ENCODE assay signal across 23 cellular contexts in the genomic region with DNA sequence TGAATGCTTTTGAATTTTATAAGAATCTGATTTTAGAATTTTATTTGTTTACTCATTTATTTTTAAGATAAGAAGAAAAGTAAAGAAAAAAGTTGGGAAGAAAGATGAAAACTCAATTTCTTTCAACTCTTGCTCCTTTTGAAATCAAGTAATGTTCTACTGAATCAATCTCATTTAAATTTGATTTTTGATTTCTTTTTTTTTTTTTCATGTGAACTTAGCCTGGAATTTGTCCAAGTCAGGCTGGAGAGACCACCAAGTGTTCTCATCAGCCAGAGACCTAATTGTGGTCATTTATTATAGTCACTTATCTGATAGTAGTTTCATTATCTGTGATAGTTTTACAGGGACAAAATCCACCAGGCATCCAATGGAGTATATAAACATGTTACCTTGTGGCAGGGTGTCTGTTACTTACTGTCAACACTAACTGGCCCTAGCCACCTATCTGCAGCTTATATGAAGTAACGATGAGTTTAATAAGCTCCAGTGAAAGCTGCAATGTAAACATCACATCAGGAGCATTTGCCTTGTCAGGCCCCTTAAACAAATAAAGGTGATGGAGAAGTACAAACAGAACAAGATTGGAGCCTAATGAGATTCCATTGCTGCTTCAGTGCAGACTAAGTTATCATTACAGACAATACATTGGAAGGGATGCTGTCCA. TPM values are rescaled to one million over a fixed set of nuclear protein-coding genes. Genes with fewer than 3 reads are reported as not detected.
DNase-seq lines count a peak whose midpoint lies in the region; ATAC-seq and TF ChIP-seq lines count a peak whose summit lies in the region.
"Had no signal": no experiment of that assay in that cellular context is flagged by ENCODE, and none has a peak within 500 bp of the region (broad histone marks: within the 10 kb centered on the region; RNA-seq: fewer than 3 reads in every experiment).

No MANE protein-coding gene starts in this region.

- CTCF ChIA-PET in HEK293 (lab: Yijun Ruan, JAX), result interaction anchor here (0.6 to 1.2 kb wide), 2 partner anchors 10 to 144 kb away, joined by 3 to 7 read pairs; no protein-coding TSS in a partner anchor

- no peak overlapping the region for H3K4me2 ChIP-seq in MM.1S (ENCODE audit: low read depth, low read length)

- peak; percentile 40 for DNase-seq in NCI-H146 treated with DMSO at 0.1 percent for 48 hours (lab: John Stamatoyannopoulos, UW; ENCODE audit: unreplicated experiment)
- DNase-seq in NCI-H82 treated with DMSO at 0.1 percent for 48 hours (lab: John Stamatoyannopoulos, UW; ENCODE audit: unreplicated experiment), result peak; percentile 92
- no peak for DNase-seq in psoas muscle
- DNase-seq in activated gamma-delta T cell treated with Interleukin-2 at 50 U/mL for 16 hours, result no peak
- no peak for DNase-seq in upper lobe of right lung
- no peak for DNase-seq in MM.1S
- DNase-seq: activated CD4-positive, alpha-beta T cell treated with anti-CD3 and anti-CD28 coated beads, Interleukin-2, amount 10 ng/mL, durations not matched to agents 7 days and 5 days; activated naive CD8-positive, alpha-beta T cell treated with anti-CD3 and anti-CD28 coated beads, Interleukin-2, amount 10 ng/mL, durations not matched to agents 7 days and 5 days; AML-193; CD8-positive, alpha-beta memory T cell; cerebellar nuclear complex; GM23248; head of caudate nucleus; NCI-H1694; NCI-H524 treated with DMSO at 0.1 percent for 48 hours; occipital lobe; stimulated activated CD4-positive, alpha-beta T cell treated with anti-CD3 and anti-CD28 coated beads, Interleukin-2, amount 100 ng/mL, for 24 hours; stimulated activated naive B cell treated with anti-CD40 and anti-IgM and Interleukin-4, amounts not matched to agents 10 μg/mL and 1 μg/mL and 100 μg/mL, for 72 hours; testis; WERI-Rb-1 had no signal

- H3K9me3 ChIP-seq in HEK293 (ENCODE audit: control insufficient read depth, insufficient read depth, low read depth, low read length) (no peaks in the 10 kb centered on the region), psoas muscle (no peaks in the 10 kb centered on the region), upper lobe of right lung (no peaks in the 10 kb centered on the region), MM.1S (replicated peaks; ENCODE audit: insufficient read depth, low read length) (no peaks in the 10 kb centered on the region)
- H3K9me3 ChIP-seq: testis had no signal

- peaks cover 0 to 2% (median 0%) of the 10 kb centered on the region in 3 donors for H3K27me3 ChIP-seq in psoas muscle (ENCODE audit: insufficient read depth in 3 of 3, low read length in 2 of 3)
- H3K27me3 ChIP-seq in upper lobe of right lung, result no peaks in the 10 kb centered on the region
- H3K27me3 ChIP-seq in MM.1S (replicated peaks; ENCODE audit: insufficient read depth, low read length), result no peaks in the 10 kb centered on the region
- H3K27me3 ChIP-seq: SJCRH30, testis had no signal

- TF ChIP-seq CTCF in HEK293 (tag by site-specific recombination; IDR thresholded peaks at IDR 0.05) (no peak), psoas muscle (IDR thresholded peaks at IDR 0.05) (no peak), upper lobe of right lung (IDR thresholded peaks at IDR 0.05) (no peak), MM.1S (IDR thresholded peaks at IDR 0.05; ENCODE audit: low read length) (no peak)

- no peaks in the 10 kb centered on the region for H4K20me1 ChIP-seq in MM.1S (ENCODE audit: insufficient read depth, low read length)

- H3K36me3 ChIP-seq in HEK293 (ENCODE audit: control insufficient read depth in 2 of 2, insufficient read depth in 1 of 2, low read length in 2 of 2) (no peaks in the 10 kb centered on the region), psoas muscle (ENCODE audit: insufficient read depth in 1 of 2, low read depth in 1 of 2) (no peaks in the 10 kb centered on the region), upper lobe of right lung (no peaks in the 10 kb centered on the region), MM.1S (replicated peaks; ENCODE audit: insufficient read depth, low read length) (no peaks in the 10 kb centered on the region)
- H3K36me3 ChIP-seq: SJCRH30, WERI-Rb-1 had no signal

- no peaks in the 10 kb centered on the region for H3K9me2 ChIP-seq in MM.1S (replicated peaks; ENCODE audit: insufficient read depth, low read length)

- POLR2A ChIA-PET in HEK293 (lab: Yijun Ruan, JAX), result no interaction called here

- peaks cover 22% of the 10 kb centered on the region for H3K4me1 ChIP-seq in HEK293 (ENCODE audit: control insufficient read depth, insufficient read depth, low read length)
- peaks cover 9% of the 10 kb centered on the region for H3K4me1 ChIP-seq in psoas muscle
- H3K4me1 ChIP-seq in upper lobe of right lung, result no peaks in the 10 kb centered on the region
- no peaks in the 10 kb centered on the region for H3K4me1 ChIP-seq in MM.1S (ENCODE audit: low read length)
- H3K4me1 ChIP-seq: testis had no signal

- 83 to 90% (median 88%) methylated on average over 1 of the region's 1 CpG for WGBS in psoas muscle, 3 donors

- H3K9ac ChIP-seq in MM.1S (ENCODE audit: low read length), result no peak overlapping the region
- H3K9ac ChIP-seq: GM23248 had no signal

- H3F3A ChIP-seq in MM.1S (ENCODE audit: insufficient read depth, low read length), result no peaks in the 10 kb centered on the region

- H3K27ac ChIP-seq in HEK293 (ENCODE audit: extremely low read depth, low read depth, low read length), result no peak overlapping the region
- H3K27ac ChIP-seq in psoas muscle, result peak overlapping the region; percentile 50
- H3K27ac ChIP-seq in upper lobe of right lung, result no peak overlapping the region
- no peak overlapping the region for H3K27ac ChIP-seq in MM.1S (ENCODE audit: low read length)
- H3K27ac ChIP-seq: GM23248, SJCRH30, skin epidermis, testis, WERI-Rb-1 had no signal

- H3K79me2 ChIP-seq in MM.1S (ENCODE audit: low read length), result no peaks in the 10 kb centered on the region

- ATAC-seq in psoas muscle (no peak), upper lobe of right lung (no peak)
- ATAC-seq: stimulated activated naive B cell treated with anti-CD40 and anti-IgM and Interleukin-4, amounts not matched to agents 10 μg/mL and 1 μg/mL and 100 μg/mL, for 72 hours had no signal

- H2AFZ ChIP-seq in MM.1S (ENCODE audit: low read length), result no peak overlapping the region
- H2AFZ ChIP-seq: GM23248 had no signal

- intact Hi-C loops in psoas muscle (cut with DNase I), result no loop called here
- intact Hi-C loops in upper lobe of right lung (cut with DNase I), result no loop called here

- H3K4me3 ChIP-seq in HEK293 (ENCODE audit: low read depth, low read length) (no peak overlapping the region), psoas muscle (no peak overlapping the region), upper lobe of right lung (no peak overlapping the region), MM.1S (ENCODE audit: low read length) (no peak overlapping the region)
- H3K4me3 ChIP-seq: GM23248, SJCRH30, skin epidermis, testis had no signal

TF ChIP-seq in HEK293, 187 proteins besides CTCF, POLR2A, EP300 and RAD21 (continues in another document):
- no peak for TF ChIP-seq ZNF670 (tag by site-specific recombination; IDR thresholded peaks at IDR 0.05; ENCODE audit: low read depth)
- peak; percentile 52 for TF ChIP-seq ZNF513 (tag by site-specific recombination; IDR thresholded peaks at IDR 0.05)
- TF ChIP-seq ZBTB8A (tag by site-specific recombination; IDR thresholded peaks at IDR 0.05), result peak; percentile 39
- no peak for TF ChIP-seq ZNF404 (tag by site-specific recombination; IDR thresholded peaks at IDR 0.05)
- TF ChIP-seq, protein P1, sequence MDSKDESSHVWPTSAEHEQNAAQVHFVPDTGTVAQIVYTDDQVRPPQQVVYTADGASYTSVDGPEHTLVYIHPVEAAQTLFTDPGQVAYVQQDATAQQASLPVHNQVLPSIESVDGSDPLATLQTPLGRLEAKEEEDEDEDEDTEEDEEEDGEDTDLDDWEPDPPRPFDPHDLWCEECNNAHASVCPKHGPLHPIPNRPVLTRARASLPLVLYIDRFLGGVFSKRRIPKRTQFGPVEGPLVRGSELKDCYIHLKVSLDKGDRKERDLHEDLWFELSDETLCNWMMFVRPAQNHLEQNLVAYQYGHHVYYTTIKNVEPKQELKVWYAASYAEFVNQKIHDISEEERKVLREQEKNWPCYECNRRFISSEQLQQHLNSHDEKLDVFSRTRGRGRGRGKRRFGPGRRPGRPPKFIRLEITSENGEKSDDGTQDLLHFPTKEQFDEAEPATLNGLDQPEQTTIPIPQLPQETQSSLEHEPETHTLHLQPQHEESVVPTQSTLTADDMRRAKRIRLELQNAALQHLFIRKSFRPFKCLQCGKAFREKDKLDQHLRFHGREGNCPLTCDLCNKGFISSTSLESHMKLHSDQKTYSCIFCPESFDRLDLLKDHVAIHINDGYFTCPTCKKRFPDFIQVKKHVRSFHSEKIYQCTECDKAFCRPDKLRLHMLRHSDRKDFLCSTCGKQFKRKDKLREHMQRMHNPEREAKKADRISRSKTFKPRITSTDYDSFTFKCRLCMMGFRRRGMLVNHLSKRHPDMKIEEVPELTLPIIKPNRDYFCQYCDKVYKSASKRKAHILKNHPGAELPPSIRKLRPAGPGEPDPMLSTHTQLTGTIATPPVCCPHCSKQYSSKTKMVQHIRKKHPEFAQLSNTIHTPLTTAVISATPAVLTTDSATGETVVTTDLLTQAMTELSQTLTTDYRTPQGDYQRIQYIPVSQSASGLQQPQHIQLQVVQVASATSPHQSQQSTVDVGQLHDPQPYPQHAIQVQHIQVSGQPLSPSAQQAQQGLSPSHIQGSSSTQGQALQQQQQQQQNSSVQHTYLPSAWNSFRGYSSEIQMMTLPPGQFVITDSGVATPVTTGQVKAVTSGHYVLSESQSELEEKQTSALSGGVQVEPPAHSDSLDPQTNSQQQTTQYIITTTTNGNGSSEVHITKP (tag by site-specific recombination; IDR thresholded peaks at IDR 0.05), result no peak
- TF ChIP-seq YY1 (tag by site-specific recombination; IDR thresholded peaks at IDR 0.05), result peak; percentile 42; the same call in 1 of the 2 replicates
- peak; percentile 99 for TF ChIP-seq OSR2 (tag by site-specific recombination; IDR thresholded peaks at IDR 0.05)
- TF ChIP-seq ZNF48 (tag by site-specific recombination; IDR thresholded peaks at IDR 0.05), result no peak

RNA-seq across cellular contexts. Expression of gene HLX, which starts 39.2 kb away (rescaled TPM):
- total RNA-seq in psoas muscle (10 to 100 TPM in 1 of 4 donors, 1 to 10 TPM in 3; 4.1 to 11.6 (median 7.3) TPM), upper lobe of right lung (14.9 TPM)
- 1 to 10 TPM; 3.2 to 4.3 (median 4.1) TPM for polyA plus RNA-seq in psoas muscle
- total RNA-seq: CD8-positive, alpha-beta memory T cell had no signal
- polyA plus RNA-seq: CD8-positive, alpha-beta memory T cell had no signal

Comparison
In these comparisons a context has a peak if more than half of its experiments do, and no peak if none do; other contexts are left out.
1. DNase-seq: peak in NCI-H146 treated with DMSO at 0.1 percent for 48 hours (single experiment) and NCI-H82 treated with DMSO at 0.1 percent for 48 hours (single experiment); none in psoas muscle (0 of 2), activated gamma-delta T cell treated with Interleukin-2 at 50 U/mL for 16 hours (single experiment), upper lobe of right lung (single experiment) and MM.1S (single experiment).